ENCODE assay signal across 8 cellular contexts in the genomic region with DNA sequence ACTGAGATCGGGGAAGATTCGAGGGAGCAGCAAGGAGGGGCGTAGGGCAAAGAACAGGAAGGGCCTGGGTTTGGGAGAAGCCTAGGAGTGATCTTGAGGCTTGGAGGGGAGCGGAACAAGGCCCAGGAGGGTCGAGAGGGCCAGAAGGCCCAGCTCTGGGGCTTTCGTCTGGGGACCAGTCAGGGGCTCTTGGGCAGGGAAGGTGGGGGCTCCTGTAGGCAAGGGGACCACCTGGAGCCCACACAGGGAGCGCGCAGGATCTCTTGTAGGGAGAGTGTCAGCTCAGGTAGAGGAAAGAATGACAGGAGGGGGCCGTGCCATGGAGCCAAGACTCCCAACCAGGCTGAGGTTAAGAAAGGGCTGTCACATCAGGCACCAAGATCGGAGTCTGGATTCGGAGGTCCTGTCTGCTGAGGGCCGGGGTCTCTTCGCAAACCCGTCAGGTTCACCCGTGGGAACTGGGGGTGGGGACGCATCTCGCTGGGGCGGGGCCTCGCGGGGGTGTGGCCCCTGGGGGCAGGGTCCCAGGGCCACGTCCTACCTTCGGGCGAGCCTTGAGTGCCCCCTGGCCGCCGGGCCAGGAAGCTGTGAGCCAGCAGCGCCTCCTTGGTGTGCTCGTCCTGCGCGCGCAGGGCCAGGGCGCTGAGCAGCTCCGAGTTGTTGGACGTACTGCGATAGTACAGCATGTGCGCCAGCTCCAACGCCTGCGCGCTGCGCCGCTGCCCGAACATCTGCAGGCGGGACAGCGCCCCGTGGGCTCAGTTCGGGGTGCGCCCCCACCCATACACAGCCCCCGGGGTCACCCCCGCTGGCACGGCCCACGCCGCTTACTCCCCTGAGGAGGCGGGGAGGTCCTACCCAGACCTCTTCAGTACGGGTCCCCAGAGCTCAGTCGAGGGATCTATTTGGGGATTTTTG. TPM values are rescaled to one million over a fixed set of nuclear protein-coding genes. Genes with fewer than 3 reads are reported as not detected.
DNase-seq lines count a peak whose midpoint lies in the region; ATAC-seq and TF ChIP-seq lines count a peak whose summit lies in the region.

No MANE protein-coding gene starts in this region.

- no peaks in the 10 kb centered on the region for H3K9me3 Mint-ChIP-seq in progenitor cell of endocrine pancreas (ENCODE audit: low read depth)

- H3K79me2 ChIP-seq in SU-DHL-6 (ENCODE audit: insufficient read depth, low read length): 0 out of 2 replicates have a peak, but pooled peaks cover 3% of the 10 kb centered on the region

- peaks cover 19% of the 10 kb centered on the region for H3K4me1 Mint-ChIP-seq in progenitor cell of endocrine pancreas (ENCODE audit: low read depth)

- H3K9me2 ChIP-seq in SU-DHL-6 (replicated peaks; ENCODE audit: insufficient read depth, low read length): no peaks in the 10 kb centered on the region

- H3K27ac ChIP-seq in HEK293 (ENCODE audit: extremely low read depth, low read depth, low read length) (peak overlapping the region; percentile 85), SU-DHL-6 (ENCODE audit: low read depth, low read length) (peak overlapping the region; percentile 92), upper lobe of right lung (peak overlapping the region; percentile 89)

- intact Hi-C loops in left cardiac atrium (cut with DNase I) (loop anchor here in 1 of 2 donors (2.0 kb wide), 1 partner anchor 43 kb away; no protein-coding TSS in a partner anchor), upper lobe of right lung (cut with DNase I) (no loop called here)

- no peaks in the 10 kb centered on the region for H3K36me3 Mint-ChIP-seq in progenitor cell of endocrine pancreas (ENCODE audit: insufficient read depth)

- TF ChIP-seq CTCF in HEK293 (tag by site-specific recombination; IDR thresholded peaks at IDR 0.05) (peak; percentile 96), SU-DHL-6 (IDR thresholded peaks at IDR 0.05; ENCODE audit: insufficient read depth, low read length, poor library complexity, severe bottlenecking) (peak; percentile 78), progenitor cell of endocrine pancreas (IDR thresholded peaks at IDR 0.05; ENCODE audit: unreplicated experiment) (peak; percentile 75), upper lobe of right lung (IDR thresholded peaks at IDR 0.05) (peak; percentile 87)

- CTCF ChIA-PET in HEK293 (lab: Yijun Ruan, JAX): interaction anchor here (0.6 to 5.0 kb wide), 18 partner anchors 10 to 374 kb away, joined by 3 to 104 read pairs (median 4); a partner anchor contains a TSS

- peak overlapping the region; percentile 55 for H2AFZ ChIP-seq in SU-DHL-6 (ENCODE audit: low read depth, low read length, severe bottlenecking)

- DNase-seq in GM03348 (ENCODE audit: low spot score) (peak; percentile 96), NCI-H1048 (lab: John Stamatoyannopoulos, UW) (peak; percentile 82), adipocyte (ENCODE audit: low read depth) (peak; percentile 96), left cardiac atrium (peak; percentile 94), progenitor cell of endocrine pancreas (ENCODE audit: low spot score, unreplicated experiment) (peak; percentile 64), upper lobe of right lung (peak; percentile 97)

- peaks cover 35% of the 10 kb centered on the region for H3F3A ChIP-seq in SU-DHL-6 (ENCODE audit: insufficient read depth)

- H3K9ac ChIP-seq in SU-DHL-6 (ENCODE audit: low read length) (peak overlapping the region; percentile 65), adipocyte (ENCODE audit: low read length) (peak overlapping the region; percentile 72)

- peak overlapping the region; percentile 96 for H3K27ac Mint-ChIP-seq in progenitor cell of endocrine pancreas

- no peaks in the 10 kb centered on the region for H3K27me3 Mint-ChIP-seq in progenitor cell of endocrine pancreas

- POLR2A ChIA-PET in HEK293 (lab: Yijun Ruan, JAX): interaction anchor here (0.6 to 3.8 kb wide), 7 partner anchors 9 to 63 kb away, joined by 3 to 54 read pairs (median 13); a partner anchor contains a TSS

- ATAC-seq in left cardiac atrium (peak; percentile 85 to 92), upper lobe of right lung (peak; percentile 91)

- no peaks in the 10 kb centered on the region for H4K20me1 ChIP-seq in SU-DHL-6 (ENCODE audit: low read depth, low read length)

- H3K9me3 ChIP-seq in HEK293 (ENCODE audit: control insufficient read depth, insufficient read depth, low read depth, low read length) (no peaks in the 10 kb centered on the region), SU-DHL-6 (ENCODE audit: insufficient read depth, low read length) (0 out of 2 replicates have a peak, but pooled peaks cover 1% of the 10 kb centered on the region), adipocyte (ENCODE audit: control insufficient read depth, low read length) (no peaks in the 10 kb centered on the region), upper lobe of right lung (no peaks in the 10 kb centered on the region)

- H3K4me2 ChIP-seq in SU-DHL-6 (ENCODE audit: low read depth, low read length, poor library complexity, severe bottlenecking): peak overlapping the region; percentile 80

- peak overlapping the region; percentile 28 for H3K4me3 ChIP-seq in HEK293 (ENCODE audit: low read depth, low read length)
- H3K4me3 ChIP-seq in SU-DHL-6 (ENCODE audit: insufficient read depth, low read length, poor library complexity, severe bottlenecking): peak overlapping the region; percentile 58
- H3K4me3 ChIP-seq in adipocyte (ENCODE audit: low read length): peak overlapping the region; percentile 72
- peak overlapping the region; percentile 62 for H3K4me3 ChIP-seq in upper lobe of right lung

- peak overlapping the region; percentile 75 for H3K4me3 Mint-ChIP-seq in progenitor cell of endocrine pancreas (ENCODE audit: low read depth)

- H3K36me3 ChIP-seq in HEK293 (ENCODE audit: control insufficient read depth in 2 of 2, insufficient read depth in 1 of 2, low read length in 2 of 2) (no peaks in the 10 kb centered on the region), SU-DHL-6 (ENCODE audit: low read length) (no peaks in the 10 kb centered on the region; the same call in 1 of the 2 replicates), adipocyte (ENCODE audit: control insufficient read depth, insufficient read depth, low read length, severe bottlenecking) (peaks cover 32% of the 10 kb centered on the region), upper lobe of right lung (no peaks in the 10 kb centered on the region)

- no peaks in the 10 kb centered on the region for H3K27me3 ChIP-seq in SU-DHL-6 (ENCODE audit: low read length)
- no peaks in the 10 kb centered on the region for H3K27me3 ChIP-seq in adipocyte (replicated peaks; ENCODE audit: control insufficient read depth, insufficient read depth, low read length)
- H3K27me3 ChIP-seq in upper lobe of right lung: no peaks in the 10 kb centered on the region

- H3K4me1 ChIP-seq in HEK293 (ENCODE audit: control insufficient read depth, insufficient read depth, low read length) (peaks cover 15% of the 10 kb centered on the region), adipocyte (ENCODE audit: control insufficient read depth, insufficient read depth, low read length) (peaks cover 21% of the 10 kb centered on the region), upper lobe of right lung (peaks cover 27% of the 10 kb centered on the region)

TF ChIP-seq in HEK293, 187 proteins besides CTCF, POLR2A, EP300 and RAD21 (continues in another document):
- TF ChIP-seq ZNF747 (tag by site-specific recombination; IDR thresholded peaks at IDR 0.05): no peak

RNA-seq across cellular contexts. Expression of a gene that starts 8.4 kb away (rescaled TPM):
- total RNA-seq in left cardiac atrium: 10 to 100 TPM; 89.9 TPM
- 2.9 and 3.8 TPM in 2 replicates for total RNA-seq in progenitor cell of endocrine pancreas
- total RNA-seq in upper lobe of right lung: 87.8 TPM

RNA-seq across cellular contexts. Expression of a gene that starts 30.0 kb away (rescaled TPM):
- total RNA-seq in left cardiac atrium: 10 to 100 TPM; 30.5 to 43.0 TPM
- total RNA-seq in progenitor cell of endocrine pancreas: 9.5 and 10.3 TPM in 2 replicates
- 10.7 TPM for total RNA-seq in upper lobe of right lung

RNA-seq across cellular contexts. Expression of a gene that starts 30.4 kb away (rescaled TPM):
- total RNA-seq in left cardiac atrium: not detected
- total RNA-seq in progenitor cell of endocrine pancreas: not detected in 2 replicates
- not detected for total RNA-seq in upper lobe of right lung

RNA-seq across cellular contexts. Expression of a gene that starts 57.6 kb away (rescaled TPM):
- 100 to 1,000 TPM in 1 of 2 donors, 10 to 100 TPM in 1; 81.4 to 103 TPM for total RNA-seq in left cardiac atrium
- total RNA-seq in progenitor cell of endocrine pancreas: 207 and 213 TPM in 2 replicates
- 138 TPM for total RNA-seq in upper lobe of right lung

RNA-seq across cellular contexts. Expression of a gene that starts 59.7 kb away (rescaled TPM):
- under 1 TPM; 0.39 to 0.47 TPM for total RNA-seq in left cardiac atrium
- total RNA-seq in progenitor cell of endocrine pancreas: 0.22 and 0.34 TPM in 2 replicates
- 0.61 TPM for total RNA-seq in upper lobe of right lung

Comparison
In these comparisons a context has a peak if more than half of its experiments do, and no peak if none do; other contexts are left out.
1. Peak in every context shown above with its lines: DNase-seq, ATAC-seq, H3K4me3 ChIP-seq and H3K27ac ChIP-seq.
2. RNA of a gene that starts 8.4 kb away (total RNA-seq): 89.9 TPM in left cardiac atrium and 87.8 TPM in upper lobe of right lung (single experiment); 2.9 to 3.8 TPM in progenitor cell of endocrine pancreas; every median in the first group is over 10 times any median in the second.